Comparison of ENCODE assay signal across 2 cellular contexts in the genomic region with DNA sequence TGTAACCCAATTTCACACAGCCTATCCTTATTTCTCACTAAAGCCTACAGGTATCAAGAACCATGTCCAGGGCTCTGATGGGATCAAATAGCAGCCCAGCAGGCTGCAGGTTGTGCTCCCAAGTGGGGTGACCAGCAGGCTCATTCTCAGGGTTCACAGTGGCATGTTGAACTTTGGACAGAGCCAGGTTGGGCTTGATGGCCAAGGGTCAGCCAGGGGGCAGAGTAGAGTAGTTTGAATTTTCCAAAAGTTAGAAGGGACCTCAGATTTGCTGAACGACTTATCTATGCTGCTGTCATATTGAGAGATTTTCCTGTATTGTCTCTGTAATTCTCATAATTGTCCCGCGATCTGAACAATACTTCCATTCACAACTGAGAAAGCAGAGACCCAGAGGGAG.
TF ChIP-seq lines count a peak whose summit lies in the region.

No MANE protein-coding gene starts in this region.

TF ChIP-seq in GM23338, 12 proteins besides CTCF, POLR2A, EP300 and RAD21 (continued from another document and continues in another):
- TF ChIP-seq, protein P1, sequence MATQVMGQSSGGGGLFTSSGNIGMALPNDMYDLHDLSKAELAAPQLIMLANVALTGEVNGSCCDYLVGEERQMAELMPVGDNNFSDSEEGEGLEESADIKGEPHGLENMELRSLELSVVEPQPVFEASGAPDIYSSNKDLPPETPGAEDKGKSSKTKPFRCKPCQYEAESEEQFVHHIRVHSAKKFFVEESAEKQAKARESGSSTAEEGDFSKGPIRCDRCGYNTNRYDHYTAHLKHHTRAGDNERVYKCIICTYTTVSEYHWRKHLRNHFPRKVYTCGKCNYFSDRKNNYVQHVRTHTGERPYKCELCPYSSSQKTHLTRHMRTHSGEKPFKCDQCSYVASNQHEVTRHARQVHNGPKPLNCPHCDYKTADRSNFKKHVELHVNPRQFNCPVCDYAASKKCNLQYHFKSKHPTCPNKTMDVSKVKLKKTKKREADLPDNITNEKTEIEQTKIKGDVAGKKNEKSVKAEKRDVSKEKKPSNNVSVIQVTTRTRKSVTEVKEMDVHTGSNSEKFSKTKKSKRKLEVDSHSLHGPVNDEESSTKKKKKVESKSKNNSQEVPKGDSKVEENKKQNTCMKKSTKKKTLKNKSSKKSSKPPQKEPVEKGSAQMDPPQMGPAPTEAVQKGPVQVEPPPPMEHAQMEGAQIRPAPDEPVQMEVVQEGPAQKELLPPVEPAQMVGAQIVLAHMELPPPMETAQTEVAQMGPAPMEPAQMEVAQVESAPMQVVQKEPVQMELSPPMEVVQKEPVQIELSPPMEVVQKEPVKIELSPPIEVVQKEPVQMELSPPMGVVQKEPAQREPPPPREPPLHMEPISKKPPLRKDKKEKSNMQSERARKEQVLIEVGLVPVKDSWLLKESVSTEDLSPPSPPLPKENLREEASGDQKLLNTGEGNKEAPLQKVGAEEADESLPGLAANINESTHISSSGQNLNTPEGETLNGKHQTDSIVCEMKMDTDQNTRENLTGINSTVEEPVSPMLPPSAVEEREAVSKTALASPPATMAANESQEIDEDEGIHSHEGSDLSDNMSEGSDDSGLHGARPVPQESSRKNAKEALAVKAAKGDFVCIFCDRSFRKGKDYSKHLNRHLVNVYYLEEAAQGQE (IDR thresholded peaks at IDR 0.05; ENCODE audit: unreplicated experiment) = no peak
- no peak for TF ChIP-seq JUNB (IDR thresholded peaks at IDR 0.05; ENCODE audit: unreplicated experiment)
- TF ChIP-seq NANOG (IDR thresholded peaks at IDR 0.05; ENCODE audit: borderline replicate concordance) = no peak
- TF ChIP-seq ZNF331 (CRISPR knock-in tag; IDR thresholded peaks at IDR 0.05; ENCODE audit: low read depth) = no peak
- TF ChIP-seq POLR2AphosphoS5 (IDR thresholded peaks at IDR 0.05; ENCODE audit: low read depth) = no peak
- no peak for TF ChIP-seq EZH2phosphoT487 (IDR thresholded peaks at IDR 0.05; ENCODE audit: unreplicated experiment)
- no peak for TF ChIP-seq STAT1 (IDR thresholded peaks at IDR 0.05; ENCODE audit: unreplicated experiment)
- no peak for TF ChIP-seq ZNF462 (CRISPR knock-in tag; IDR thresholded peaks at IDR 0.05)
- no peak for TF ChIP-seq CREB1 (CRISPR knock-in tag; IDR thresholded peaks at IDR 0.05; ENCODE audit: low read depth)
- TF ChIP-seq, protein P2, sequence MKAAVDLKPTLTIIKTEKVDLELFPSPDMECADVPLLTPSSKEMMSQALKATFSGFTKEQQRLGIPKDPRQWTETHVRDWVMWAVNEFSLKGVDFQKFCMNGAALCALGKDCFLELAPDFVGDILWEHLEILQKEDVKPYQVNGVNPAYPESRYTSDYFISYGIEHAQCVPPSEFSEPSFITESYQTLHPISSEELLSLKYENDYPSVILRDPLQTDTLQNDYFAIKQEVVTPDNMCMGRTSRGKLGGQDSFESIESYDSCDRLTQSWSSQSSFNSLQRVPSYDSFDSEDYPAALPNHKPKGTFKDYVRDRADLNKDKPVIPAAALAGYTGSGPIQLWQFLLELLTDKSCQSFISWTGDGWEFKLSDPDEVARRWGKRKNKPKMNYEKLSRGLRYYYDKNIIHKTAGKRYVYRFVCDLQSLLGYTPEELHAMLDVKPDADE (IDR thresholded peaks at IDR 0.05) = no peak

TF ChIP-seq in WTC11, 78 proteins besides CTCF, POLR2A, EP300 and RAD21 (continued from another document):
- TF ChIP-seq ZNF281 (CRISPR knock-in tag; IDR thresholded peaks at IDR 0.05) = no peak
- TF ChIP-seq NR1H2 (CRISPR knock-in tag; IDR thresholded peaks at IDR 0.05) = no peak
- TF ChIP-seq FOXK1 (CRISPR knock-in tag; IDR thresholded peaks at IDR 0.05) = no peak
- TF ChIP-seq GRHL2 (CRISPR knock-in tag; IDR thresholded peaks at IDR 0.05; ENCODE audit: insufficient replicate concordance, severe bottlenecking) = no peak
- TF ChIP-seq OVOL2 (CRISPR knock-in tag; IDR thresholded peaks at IDR 0.05; ENCODE audit: borderline replicate concordance) = no peak
- TF ChIP-seq, protein P3, sequence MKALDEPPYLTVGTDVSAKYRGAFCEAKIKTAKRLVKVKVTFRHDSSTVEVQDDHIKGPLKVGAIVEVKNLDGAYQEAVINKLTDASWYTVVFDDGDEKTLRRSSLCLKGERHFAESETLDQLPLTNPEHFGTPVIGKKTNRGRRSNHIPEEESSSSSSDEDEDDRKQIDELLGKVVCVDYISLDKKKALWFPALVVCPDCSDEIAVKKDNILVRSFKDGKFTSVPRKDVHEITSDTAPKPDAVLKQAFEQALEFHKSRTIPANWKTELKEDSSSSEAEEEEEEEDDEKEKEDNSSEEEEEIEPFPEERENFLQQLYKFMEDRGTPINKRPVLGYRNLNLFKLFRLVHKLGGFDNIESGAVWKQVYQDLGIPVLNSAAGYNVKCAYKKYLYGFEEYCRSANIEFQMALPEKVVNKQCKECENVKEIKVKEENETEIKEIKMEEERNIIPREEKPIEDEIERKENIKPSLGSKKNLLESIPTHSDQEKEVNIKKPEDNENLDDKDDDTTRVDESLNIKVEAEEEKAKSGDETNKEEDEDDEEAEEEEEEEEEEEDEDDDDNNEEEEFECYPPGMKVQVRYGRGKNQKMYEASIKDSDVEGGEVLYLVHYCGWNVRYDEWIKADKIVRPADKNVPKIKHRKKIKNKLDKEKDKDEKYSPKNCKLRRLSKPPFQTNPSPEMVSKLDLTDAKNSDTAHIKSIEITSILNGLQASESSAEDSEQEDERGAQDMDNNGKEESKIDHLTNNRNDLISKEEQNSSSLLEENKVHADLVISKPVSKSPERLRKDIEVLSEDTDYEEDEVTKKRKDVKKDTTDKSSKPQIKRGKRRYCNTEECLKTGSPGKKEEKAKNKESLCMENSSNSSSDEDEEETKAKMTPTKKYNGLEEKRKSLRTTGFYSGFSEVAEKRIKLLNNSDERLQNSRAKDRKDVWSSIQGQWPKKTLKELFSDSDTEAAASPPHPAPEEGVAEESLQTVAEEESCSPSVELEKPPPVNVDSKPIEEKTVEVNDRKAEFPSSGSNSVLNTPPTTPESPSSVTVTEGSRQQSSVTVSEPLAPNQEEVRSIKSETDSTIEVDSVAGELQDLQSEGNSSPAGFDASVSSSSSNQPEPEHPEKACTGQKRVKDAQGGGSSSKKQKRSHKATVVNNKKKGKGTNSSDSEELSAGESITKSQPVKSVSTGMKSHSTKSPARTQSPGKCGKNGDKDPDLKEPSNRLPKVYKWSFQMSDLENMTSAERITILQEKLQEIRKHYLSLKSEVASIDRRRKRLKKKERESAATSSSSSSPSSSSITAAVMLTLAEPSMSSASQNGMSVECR (CRISPR knock-in tag; IDR thresholded peaks at IDR 0.05; ENCODE audit: borderline replicate concordance) = no peak
- no peak for TF ChIP-seq ZNF416 (CRISPR knock-in tag; IDR thresholded peaks at IDR 0.05)
TF ChIP-seq in WTC11: peak in this region for 0.
